Comparison of ENCODE assay signal across 23 cellular contexts in the genomic region with DNA sequence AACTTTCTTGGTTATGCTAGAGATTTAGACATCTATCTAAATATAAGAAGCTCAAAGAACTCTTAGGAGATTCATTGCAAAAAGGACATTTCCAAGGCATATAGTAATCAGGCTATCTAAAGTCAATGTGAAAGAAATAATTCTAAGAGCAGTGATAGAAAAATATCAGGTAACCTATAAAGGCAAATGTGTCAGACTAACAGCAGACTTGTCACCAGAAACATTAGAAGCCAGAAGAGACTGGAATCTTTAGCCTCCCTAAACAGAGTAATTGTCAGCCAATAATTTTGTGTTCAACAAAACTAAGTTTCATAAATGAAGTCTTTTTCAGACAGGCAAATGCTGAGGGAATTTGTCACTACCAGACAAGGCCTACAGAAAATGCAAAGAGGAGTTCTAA.
DNase-seq lines count a peak whose midpoint lies in the region; ATAC-seq, FAIRE-seq and TF ChIP-seq lines count a peak whose summit lies in the region.
"Had no signal": no experiment of that assay in that cellular context is flagged by ENCODE, and none has a peak within 500 bp of the region (broad histone marks: within the 10 kb centered on the region; RNA-seq: fewer than 3 reads in every experiment).

No MANE protein-coding gene starts in this region.

- H3K36me3 ChIP-seq in OCI-LY1 (ENCODE audit: insufficient read depth, low read length) (0 out of 2 replicates have a peak, but pooled peaks cover 4% of the 10 kb centered on the region), GM12878 (ENCODE audit: control insufficient read depth in 2 of 2, insufficient read depth in 2 of 2, low read length in 1 of 2) (no peaks in the 10 kb centered on the region; a peak in 1 of 4 replicates)
- H3K36me3 ChIP-seq: BE2C; BLaER1 treated with 17β-estradiol and CSF1 and Interleukin-3, amounts not matched to agents 10 nM and 100 nM had no signal

- no peak for DNase-seq in Calu3
- no peak for DNase-seq in GM12878 (ENCODE audit: low read depth, low spot score)
- no peak for DNase-seq in GM13977 (ENCODE audit: low spot score)
- no peak for DNase-seq in NCI-H187 treated with DMSO at 0.1 percent for 48 hours (lab: John Stamatoyannopoulos, UW)
- DNase-seq in pons (ENCODE audit: low spot score) = no peak
- DNase-seq: 8988T; ACHN; AML-193; BE2C; CD4-positive, alpha-beta T cell; CD8-positive, alpha-beta memory T cell; DMS53; DMS79 treated with DMSO at 0.1 percent for 48 hours; GF-D8; H9; HFFc6 had no signal

- peaks cover 11% of the 10 kb centered on the region for H3F3A ChIP-seq in OCI-LY1 (ENCODE audit: insufficient read depth, low read length)

- H3K9me3 Mint-ChIP-seq in Calu3 (ENCODE audit: low read depth, unreplicated experiment) = peaks cover 6% of the 10 kb centered on the region
- H3K9me3 Mint-ChIP-seq: HFFc6 had no signal

- FAIRE-seq in GM12878 (lab: Jason Lieb, UNC) = no peak
- FAIRE-seq: A549, GM12892 had no signal

- CTCF ChIA-PET in Calu3 (lab: Charles Lee) (interaction anchor here (2.7 kb wide), 1 partner anchor 13 kb away, joined by 14 read pairs; no protein-coding TSS in a partner anchor), GM12878 (lab: Yijun Ruan, JAX) (interaction anchor here (0.7 to 5.2 kb wide), 6 partner anchors 12 to 919 kb away, joined by 3 to 46 read pairs (median 4); no protein-coding TSS in a partner anchor)

- BruUV-seq in Calu3 (replicated peaks; lab: Mats Ljungman, UMichigan) = no TSS peak
- BruUV-seq in GM12878 (replicated peaks; lab: Mats Ljungman, UMichigan) = no TSS peak

- no peaks in the 10 kb centered on the region for H3K79me2 ChIP-seq in OCI-LY1 (ENCODE audit: insufficient read depth, low read length)
- H3K79me2 ChIP-seq in GM12878 (ENCODE audit: control insufficient read depth, insufficient read depth, low read length) = no peaks in the 10 kb centered on the region

- RAD21 ChIA-PET in GM12878 (lab: Charles Lee; ENCODE audit: unreplicated experiment) = no interaction called here

- peak overlapping the region; percentile 72 for H3K27ac Mint-ChIP-seq in Calu3 (ENCODE audit: unreplicated experiment)
- H3K27ac Mint-ChIP-seq: CD14-positive monocyte; CD4-positive, alpha-beta T cell; CD8-positive, alpha-beta memory T cell; GM23338; H9; HFFc6 had no signal

- TF ChIP-seq RAD21 in GM12878 (IDR thresholded peaks at IDR 0.05; ENCODE audit: insufficient read depth, low read depth, low read length) = no peak

- intact Hi-C loops in Calu3 (cut with micrococcal nuclease; ENCODE audit: unreplicated experiment) = no loop called here
- intact Hi-C loops in GM12878 (cut with micrococcal nuclease; ENCODE audit: unreplicated experiment) = no loop called here

- no peaks in the 10 kb centered on the region for H4K20me1 ChIP-seq in OCI-LY1 (ENCODE audit: insufficient read depth, low read length)
- no peaks in the 10 kb centered on the region for H4K20me1 ChIP-seq in GM12878 (ENCODE audit: control insufficient read depth, insufficient read depth)
- H4K20me1 ChIP-seq: BLaER1 treated with 17β-estradiol and CSF1 and Interleukin-3, amounts not matched to agents 10 nM and 100 nM had no signal

- H3K4me1 Mint-ChIP-seq in Calu3 (ENCODE audit: low read depth, unreplicated experiment) = peaks cover 16% of the 10 kb centered on the region
- H3K4me1 Mint-ChIP-seq: CD14-positive monocyte; CD8-positive, alpha-beta memory T cell had no signal

- H3K4me2 ChIP-seq in OCI-LY1 (ENCODE audit: low read length) (no peak overlapping the region), GM12878 (ENCODE audit: control insufficient read depth, insufficient read depth) (no peak overlapping the region)
- H3K4me2 ChIP-seq: A549; BLaER1 treated with 17β-estradiol and CSF1 and Interleukin-3, amounts not matched to agents 10 nM and 100 nM; GM23338 had no signal

- TF ChIP-seq POLR2A in GM12878 (IDR thresholded peaks at IDR 0.05; ENCODE audit: low read depth, low read length) = no peak

- TF ChIP-seq CTCF in Calu3 (IDR thresholded peaks at IDR 0.05; ENCODE audit: unreplicated experiment) = no peak
- no peak for TF ChIP-seq CTCF in OCI-LY1 (IDR thresholded peaks at IDR 0.05; ENCODE audit: low read length)
- TF ChIP-seq CTCF in GM12878 (IDR thresholded peaks at IDR 0.05 in 2 of 3, conservative IDR thresholded peaks at IDR 0.05 in 1 of 3; ENCODE audit: control insufficient read depth in 2 of 3, extremely low read depth in 1 of 3, insufficient read depth in 1 of 3, low read depth in 3 of 3, low read length in 3 of 3) = no peak
- no peak for TF ChIP-seq CTCF in GM13977 (IDR thresholded peaks at IDR 0.05; ENCODE audit: extremely low read depth, insufficient read depth, missing control alignments)

- no peaks in the 10 kb centered on the region for H3K27me3 Mint-ChIP-seq in Calu3 (ENCODE audit: unreplicated experiment)
- H3K27me3 Mint-ChIP-seq: CD4-positive, alpha-beta T cell had no signal

- no peak for TF ChIP-seq EP300 in GM12878 (IDR thresholded peaks at IDR 0.05; ENCODE audit: borderline replicate concordance in 1 of 2, control insufficient read depth in 1 of 2, low read depth in 2 of 2, low read length in 2 of 2)

- peaks cover 46% of the 10 kb centered on the region for H3K4me1 ChIP-seq in OCI-LY1 (ENCODE audit: insufficient read depth, low read length, severe bottlenecking)
- peaks cover 30% of the 10 kb centered on the region for H3K4me1 ChIP-seq in GM12878 (ENCODE audit: control insufficient read depth, insufficient read depth, low read length)
- H3K4me1 ChIP-seq: A549, BE2C had no signal

- H3K9ac ChIP-seq in OCI-LY1 (ENCODE audit: low read length) = no peak overlapping the region
- no peak overlapping the region for H3K9ac ChIP-seq in GM12878 (ENCODE audit: control insufficient read depth, insufficient read depth, low read length)
- H3K9ac ChIP-seq: BLaER1 treated with 17β-estradiol and CSF1 and Interleukin-3, amounts not matched to agents 10 nM and 100 nM had no signal

- peaks cover 4% of the 10 kb centered on the region; the same call in 1 of the 2 replicates for H3K9me3 ChIP-seq in OCI-LY1 (ENCODE audit: low read length)
- H3K9me3 ChIP-seq in GM12878 (replicated peaks; ENCODE audit: control insufficient read depth, insufficient read depth, low read length) = no peaks in the 10 kb centered on the region; the same call in 1 of the 3 replicates
- H3K9me3 ChIP-seq: BE2C had no signal

- no peaks in the 10 kb centered on the region for H3K27me3 ChIP-seq in OCI-LY1 (ENCODE audit: insufficient read depth, low read length)
- no peaks in the 10 kb centered on the region for H3K27me3 ChIP-seq in GM12878 (replicated peaks in 1 of 2; ENCODE audit: control insufficient read depth in 2 of 2, insufficient read depth in 2 of 2, low read length in 1 of 2)
- H3K27me3 ChIP-seq: BLaER1 treated with 17β-estradiol and CSF1 and Interleukin-3, amounts not matched to agents 10 nM and 100 nM had no signal

- H3K4me3 ChIP-seq in OCI-LY1 (ENCODE audit: low read depth, low read length, poor library complexity, severe bottlenecking) (no peak overlapping the region), GM12878 (no peak overlapping the region)
- H3K4me3 ChIP-seq: A549; BLaER1 treated with 17β-estradiol and CSF1 and Interleukin-3, amounts not matched to agents 10 nM and 100 nM; GM23338 had no signal

- in situ Hi-C loops in GM12878 (cut with MboI) (no loop called here), GM13977 (cut with MboI; ENCODE audit: low pct_unique_long_range_greater_than_20kb, low sequenced_read_pairs, unreplicated experiment) (no loop called here)

- peak overlapping the region; percentile 99 for H3K27ac ChIP-seq in OCI-LY1 (ENCODE audit: low read depth, low read length, poor library complexity, severe bottlenecking)
- no peak overlapping the region for H3K27ac ChIP-seq in GM12878 (ENCODE audit: control insufficient read depth, insufficient read depth)
- H3K27ac ChIP-seq: A549; BLaER1 treated with 17β-estradiol and CSF1 and Interleukin-3, amounts not matched to agents 10 nM and 100 nM had no signal

- H2AFZ ChIP-seq in OCI-LY1 (ENCODE audit: low read length) (no peak overlapping the region), GM12878 (ENCODE audit: control insufficient read depth, low read depth, low read length) (no peak overlapping the region)
- H2AFZ ChIP-seq: GM23338 had no signal

- H3K9me2 ChIP-seq in OCI-LY1 (ENCODE audit: low read depth, low read length) = no peaks in the 10 kb centered on the region

- SMC1A ChIA-PET in GM12878 (lab: Charles Lee; ENCODE audit: uncharacterized antibody, unreplicated experiment) = interaction anchor here (0.8 to 5.0 kb wide), 3 partner anchors 13 to 242 kb away, joined by 3 to 32 read pairs (median 4); no protein-coding TSS in a partner anchor

- no peaks in the 10 kb centered on the region for H3K36me3 Mint-ChIP-seq in Calu3 (ENCODE audit: insufficient read depth, unreplicated experiment)
- H3K36me3 Mint-ChIP-seq: CD14-positive monocyte had no signal

- POLR2A ChIA-PET in GM12878 (lab: Charles Lee) = interaction anchor here (1.2 kb wide), 1 partner anchor 157 kb away, joined by 4 read pairs; no protein-coding TSS in a partner anchor

- H3K4me3 Mint-ChIP-seq in Calu3 (ENCODE audit: low read depth, unreplicated experiment) = no peak overlapping the region
- H3K4me3 Mint-ChIP-seq: CD14-positive monocyte; CD4-positive, alpha-beta T cell; CD8-positive, alpha-beta memory T cell; GM23338; H9; HFFc6 had no signal

- no peak for ATAC-seq in GM12878
- ATAC-seq: A549, GM23338, HCT116 had no signal

TF ChIP-seq in GM12878, 131 proteins besides CTCF, POLR2A, EP300 and RAD21 (continues in another document):
- TF ChIP-seq CBX5 (IDR thresholded peaks at IDR 0.05; ENCODE audit: low read depth) (peak; percentile 57; the same call in 1 of the 2 replicates), ATF7 (IDR thresholded peaks at IDR 0.05; ENCODE audit: low read depth) (no peak), CHD2 (IDR thresholded peaks at IDR 0.05; ENCODE audit: borderline replicate concordance, low read depth, low read length) (no peak)
